ENCODE assay signal across 17 cellular contexts in genomic region chr17:79971651-79972050, GRCh38.
"Had no signal": no experiment of that assay in that cellular context is flagged by ENCODE, and none has a peak within 500 bp of the region (broad histone marks: within the 10 kb centered on the region; RNA-seq: fewer than 3 reads in every experiment).

No MANE protein-coding gene starts in this region.

- H3K36me3 ChIP-seq: colonic mucosa, gastrocnemius medialis had no signal

- H3K27me3 ChIP-seq: colonic mucosa, gastrocnemius medialis, thyroid gland had no signal

- H3K4me1 ChIP-seq: colonic mucosa, gastrocnemius medialis, parathyroid adenoma, thyroid gland had no signal

- H3K4me3 ChIP-seq: colonic mucosa, gastrocnemius medialis, lung, thyroid gland had no signal

- DNase-seq: activated CD8-positive, alpha-beta memory T cell treated with anti-CD3 and anti-CD28 coated beads for 24 hours; activated CD8-positive, alpha-beta memory T cell treated with anti-CD3 and anti-CD28 coated beads, Interleukin-2, amount 50 U/mL, for 48 hours; activated naive CD4-positive, alpha-beta T cell treated with anti-CD3 and anti-CD28 coated beads, Interleukin-2, amount 10 ng/mL, durations not matched to agents 7 days and 5 days; activated naive CD8-positive, alpha-beta T cell treated with anti-CD3 and anti-CD28 coated beads, Interleukin-2, amount 50 U/mL, for 24 hours; anterior cingulate cortex; central memory CD4-positive, alpha-beta T cell; colonic mucosa; effector CD4-positive, alpha-beta T cell; gastrocnemius medialis; stimulated activated naive B cell treated with anti-CD40 and anti-IgM and Interleukin-4, amounts not matched to agents 10 μg/mL and 1 μg/mL and 100 μg/mL, for 72 hours; T1000; thyroid gland had no signal

- H3K9me3 ChIP-seq: colonic mucosa, gastrocnemius medialis, thyroid gland had no signal

- H3K27ac ChIP-seq: colonic mucosa, gastrocnemius medialis, parathyroid adenoma, thyroid gland had no signal

- ATAC-seq: activated CD4-positive, CD25-positive, alpha-beta regulatory T cell treated with anti-CD3 and anti-CD28 coated beads, Interleukin-2, amount 50 U/mL, for 24 hours; activated naive CD8-positive, alpha-beta T cell treated with anti-CD3 and anti-CD28 coated beads, Interleukin-2, amount 50 U/mL, for 24 hours; esophagus mucosa; gastrocnemius medialis; natural killer cell treated with Interleukin-12 subunit alpha and Interleukin-12 subunit beta and Interleukin-15 and Interleukin-18, amount 100 ng/mL, for 72 hours; stimulated activated naive B cell treated with anti-CD40 and anti-IgM and Interleukin-4, amounts not matched to agents 10 μg/mL and 1 μg/mL and 100 μg/mL, for 72 hours had no signal
